In genomic region chr1:150619576-150620509, GRCh38 we compare ENCODE assay signal across 8 cellular contexts. TPM values are rescaled to one million over a fixed set of nuclear protein-coding genes. Genes with fewer than 3 reads are reported as not detected.
DNase-seq lines count a peak whose midpoint lies in the region; ATAC-seq and TF ChIP-seq lines count a peak whose summit lies in the region.

No MANE protein-coding gene starts in this region.

- CTCF ChIA-PET in naive thymus-derived CD4-positive, alpha-beta T cell (lab: Charles Lee): interaction anchor here (0.6 to 12.1 kb wide), 12 partner anchors 10 to 366 kb away, joined by 3 to 272 read pairs (median 4); partner anchors contain the start of genes ENSA and MCL1

- peaks cover 34% of the 10 kb centered on the region for H3K36me3 Mint-ChIP-seq in activated naive CD4-positive, alpha-beta T cell treated with anti-CD3 and anti-CD28 coated beads, Interleukin-2, amount 50 U/mL, for 24 hours
- peaks cover 35% of the 10 kb centered on the region for H3K36me3 Mint-ChIP-seq in endothelial cell (ENCODE audit: low read depth, unreplicated experiment)
- peaks cover 15 to 45% (median 42%) of the 10 kb centered on the region in 5 donors for H3K36me3 Mint-ChIP-seq in naive thymus-derived CD4-positive, alpha-beta T cell

- no peaks in the 10 kb centered on the region for H3K27me3 Mint-ChIP-seq in activated naive CD4-positive, alpha-beta T cell treated with anti-CD3 and anti-CD28 coated beads, Interleukin-2, amount 50 U/mL, for 24 hours
- H3K27me3 Mint-ChIP-seq in endothelial cell (ENCODE audit: unreplicated experiment): peaks cover 3% of the 10 kb centered on the region
- no peaks in the 10 kb centered on the region for H3K27me3 Mint-ChIP-seq in naive thymus-derived CD4-positive, alpha-beta T cell

- H3K36me3 ChIP-seq in SJSA1: peaks cover 81% of the 10 kb centered on the region
- H3K36me3 ChIP-seq in naive thymus-derived CD4-positive, alpha-beta T cell (ENCODE audit: control insufficient read depth in 2 of 3, insufficient read depth in 3 of 3, low read length in 3 of 3): peaks cover 0 to 57% (median 7%) of the 10 kb centered on the region in 3 experiments

- H3K4me3 ChIP-seq in SJSA1: no peak overlapping the region
- no peak overlapping the region for H3K4me3 ChIP-seq in naive thymus-derived CD4-positive, alpha-beta T cell (ENCODE audit: low read length)

- H3K9me3 ChIP-seq in SJSA1 (replicated peaks): no peaks in the 10 kb centered on the region
- H3K9me3 ChIP-seq in naive thymus-derived CD4-positive, alpha-beta T cell (ENCODE audit: control insufficient read depth in 2 of 3, low read length in 3 of 3): no peaks in the 10 kb centered on the region

- peaks cover 75% of the 10 kb centered on the region for H3K4me1 Mint-ChIP-seq in activated naive CD4-positive, alpha-beta T cell treated with anti-CD3 and anti-CD28 coated beads, Interleukin-2, amount 50 U/mL, for 24 hours
- peaks cover 14% of the 10 kb centered on the region for H3K4me1 Mint-ChIP-seq in endothelial cell (ENCODE audit: unreplicated experiment)
- peaks cover 28 to 74% (median 57%) of the 10 kb centered on the region in 7 donors for H3K4me1 Mint-ChIP-seq in naive thymus-derived CD4-positive, alpha-beta T cell

- H3K4me3 Mint-ChIP-seq in activated naive CD4-positive, alpha-beta T cell treated with anti-CD3 and anti-CD28 coated beads, Interleukin-2, amount 50 U/mL, for 24 hours: peak overlapping the region; percentile 40
- H3K4me3 Mint-ChIP-seq in endothelial cell (ENCODE audit: unreplicated experiment): peak overlapping the region; percentile 2
- peak overlapping the region in 2 of 10 donors; percentile 29 to 54 for H3K4me3 Mint-ChIP-seq in naive thymus-derived CD4-positive, alpha-beta T cell

- no peak overlapping the region for H3K27ac ChIP-seq in SJSA1
- peak overlapping the region; percentile 43 for H3K27ac ChIP-seq in naive thymus-derived CD4-positive, alpha-beta T cell (ENCODE audit: low read depth, low read length)

- peak overlapping the region; percentile 66 for H3K27ac Mint-ChIP-seq in activated naive CD4-positive, alpha-beta T cell treated with anti-CD3 and anti-CD28 coated beads, Interleukin-2, amount 50 U/mL, for 24 hours
- H3K27ac Mint-ChIP-seq in endothelial cell (ENCODE audit: unreplicated experiment): no peak overlapping the region
- H3K27ac Mint-ChIP-seq in naive thymus-derived CD4-positive, alpha-beta T cell: peak overlapping the region; percentile 8 to 91 (median 65)

- TF ChIP-seq CTCF in endothelial cell (IDR thresholded peaks at IDR 0.05; ENCODE audit: unreplicated experiment): no peak

- H3K9me3 Mint-ChIP-seq in activated naive CD4-positive, alpha-beta T cell treated with anti-CD3 and anti-CD28 coated beads, Interleukin-2, amount 50 U/mL, for 24 hours: no peaks in the 10 kb centered on the region
- H3K9me3 Mint-ChIP-seq in endothelial cell (ENCODE audit: unreplicated experiment): no peaks in the 10 kb centered on the region
- no peaks in the 10 kb centered on the region for H3K9me3 Mint-ChIP-seq in naive thymus-derived CD4-positive, alpha-beta T cell

- intact Hi-C loops in naive thymus-derived CD4-positive, alpha-beta T cell (cut with micrococcal nuclease): loop anchor here (2.0 to 10.0 kb wide), 7 partner anchors 15 to 537 kb away; partner anchors contain the start of genes TNFAIP8L2 (in 2 of the 2), MCL1 (in 1 of the 2), MINDY1 (in 1 of the 2) and PRUNE1 (in 1 of the 2)

- POLR2A ChIA-PET in naive thymus-derived CD4-positive, alpha-beta T cell (lab: Charles Lee): interaction anchor here (0.5 to 16.6 kb wide), 11 partner anchors 10 to 225 kb away, joined by 3 to 254 read pairs (median 3); partner anchors contain the start of genes ENSA and MCL1

- peaks cover 27% of the 10 kb centered on the region for H3K4me1 ChIP-seq in SJSA1 (replicated peaks)
- H3K4me1 ChIP-seq in naive thymus-derived CD4-positive, alpha-beta T cell (ENCODE audit: control insufficient read depth in 2 of 2, insufficient read depth in 2 of 2, low read length in 2 of 2): peaks cover 20 to 34% of the 10 kb centered on the region in 2 donors

- DNase-seq in activated naive CD4-positive, alpha-beta T cell treated with Interleukin-2 at 50 U/mL for 16 hours: no peak
- peak; percentile 59 to 71 for DNase-seq in SJSA1 (ENCODE audit: low read depth in 1 of 2, low spot score in 2 of 2)
- no peak for DNase-seq in endothelial cell (ENCODE audit: low spot score)
- DNase-seq in naive thymus-derived CD4-positive, alpha-beta T cell: peak in 4 of 9 donors; percentile 18 to 36 (median 26)
- DNase-seq in pons (ENCODE audit: low spot score): no peak

- peak; percentile 66 for ATAC-seq in naive thymus-derived CD4-positive, alpha-beta T cell
- no peak for ATAC-seq in GM18517 (IDR thresholded peaks at IDR 0.05; ENCODE audit: unreplicated experiment)
- ATAC-seq in GM18867 (IDR thresholded peaks at IDR 0.05; ENCODE audit: unreplicated experiment): no peak

- no peaks in the 10 kb centered on the region for H3K27me3 ChIP-seq in SJSA1 (replicated peaks)
- H3K27me3 ChIP-seq in naive thymus-derived CD4-positive, alpha-beta T cell (ENCODE audit: control insufficient read depth in 2 of 2, insufficient read depth in 2 of 2, low read length in 2 of 2): no peaks in the 10 kb centered on the region

RNA-seq across cellular contexts. Expression of gene ENSA, which starts 9.6 kb away (rescaled TPM):
- total RNA-seq in SJSA1 (2014; rRNA removed; shearing (Covaris generic)): 121 and 160 TPM in 2 replicates
- 200 TPM for total RNA-seq in endothelial cell (ENCODE audit: unreplicated experiment)
- total RNA-seq in naive thymus-derived CD4-positive, alpha-beta T cell: 100 to 1,000 TPM in 4 of 5 experiments, 10 to 100 TPM in 1; 97.2 to 178 (median 157) TPM
- 10 to 100 TPM; 59.4 to 60.0 TPM for polyA plus RNA-seq in naive thymus-derived CD4-positive, alpha-beta T cell

RNA-seq across cellular contexts. Expression of gene MCL1, which starts 40.4 kb away (rescaled TPM):
- 183 and 225 TPM in 2 replicates for total RNA-seq in SJSA1 (2014; rRNA removed; shearing (Covaris generic))
- total RNA-seq in endothelial cell (ENCODE audit: unreplicated experiment): 193 TPM
- total RNA-seq in naive thymus-derived CD4-positive, alpha-beta T cell: 1,000 to 10,000 TPM in 1 of 5 experiments, 100 to 1,000 TPM in 4; 302 to 1,400 (median 377) TPM
- polyA plus RNA-seq in naive thymus-derived CD4-positive, alpha-beta T cell: 100 to 1,000 TPM; 171 to 172 TPM

Comparison
In these comparisons a context has a peak if more than half of its experiments do, and no peak if none do; other contexts are left out.
1. DNase-seq: peak in SJSA1 (2 of 2); none in activated naive CD4-positive, alpha-beta T cell treated with Interleukin-2 at 50 U/mL for 16 hours (single experiment), endothelial cell (single experiment) and pons (single experiment).